In genomic region chr2:102027036-102027702, GRCh38 we compare ENCODE assay signal across 10 cellular contexts. TPM values are rescaled to one million over a fixed set of nuclear protein-coding genes. Genes with fewer than 3 reads are reported as not detected.
DNase-seq lines count a peak whose midpoint lies in the region; ATAC-seq and TF ChIP-seq lines count a peak whose summit lies in the region.
"Had no signal": no experiment of that assay in that cellular context is flagged by ENCODE, and none has a peak within 500 bp of the region (broad histone marks: within the 10 kb centered on the region; RNA-seq: fewer than 3 reads in every experiment).

No MANE protein-coding gene starts in this region.

- no peaks in the 10 kb centered on the region for H3K27me3 ChIP-seq in RWPE2 (ENCODE audit: insufficient read depth, poor library complexity, severe bottlenecking)
- no peaks in the 10 kb centered on the region for H3K27me3 ChIP-seq in esophagus (ENCODE audit: control insufficient read depth in 1 of 2, insufficient read depth in 2 of 2, low read length in 2 of 2)
- no peaks in the 10 kb centered on the region for H3K27me3 ChIP-seq in tibial nerve

- no peak overlapping the region for H3K4me3 Mint-ChIP-seq in mesothelial cell of epicardium
- H3K4me3 Mint-ChIP-seq: activated naive CD8-positive, alpha-beta T cell had no signal

- peaks cover 1% of the 10 kb centered on the region for H3K36me3 Mint-ChIP-seq in mesothelial cell of epicardium

- no peak overlapping the region for H3K4me3 ChIP-seq in RWPE2 (ENCODE audit: severe bottlenecking)
- no peak overlapping the region for H3K4me3 ChIP-seq in esophagus (ENCODE audit: low read depth in 1 of 2, low read length in 2 of 2)
- H3K4me3 ChIP-seq in tibial nerve: no peak overlapping the region

- H3K9me3 ChIP-seq in RWPE2 (ENCODE audit: severe bottlenecking) (no peaks in the 10 kb centered on the region), esophagus (ENCODE audit: control insufficient read depth in 2 of 2, insufficient read depth in 1 of 2, low read depth in 1 of 2, low read length in 1 of 2) (no peaks in the 10 kb centered on the region), tibial nerve (no peaks in the 10 kb centered on the region)

- TF ChIP-seq EP300 in tibial nerve (IDR thresholded peaks at IDR 0.05): peak in 1 of 2 donors; percentile 61

- no peak for TF ChIP-seq POLR2A in tibial nerve (IDR thresholded peaks at IDR 0.05)

- ATAC-seq in RWPE2 (ENCODE audit: low read depth): peak; percentile 76
- no peak for ATAC-seq in GM21576 (IDR thresholded peaks at IDR 0.05; ENCODE audit: unreplicated experiment)
- ATAC-seq in stimulated activated naive CD8-positive, alpha-beta T cell treated with anti-CD3 and anti-CD28 coated beads, Interleukin-15, Interleukin-2, amounts not matched to agents 100 U/mL and 50 U/mL, for 24 hours: no peak

- H3K4me1 ChIP-seq in RWPE2 (ENCODE audit: insufficient read depth, poor library complexity, severe bottlenecking) (peaks cover 12% of the 10 kb centered on the region), esophagus (ENCODE audit: control insufficient read depth in 2 of 2, insufficient read depth in 2 of 2, low read length in 1 of 2) (peaks cover 0 to 2% of the 10 kb centered on the region in 2 donors), tibial nerve (peaks cover 0 to 35% (median 0%) of the 10 kb centered on the region in 4 donors)

- 67% methylated on average over 5 of the region's 5 CpGs for WGBS in esophagus, 2 donors
- WGBS in tibial nerve, 2 donors: 49% methylated on average over 5 of the region's 5 CpGs

- H3K27ac Mint-ChIP-seq in mesothelial cell of epicardium: peak overlapping the region; percentile 1
- H3K27ac Mint-ChIP-seq: activated naive CD8-positive, alpha-beta T cell had no signal

- H3K36me3 ChIP-seq in RWPE2 (ENCODE audit: low read depth) (no peaks in the 10 kb centered on the region), esophagus (ENCODE audit: control insufficient read depth in 2 of 2, insufficient read depth in 2 of 2, low read length in 1 of 2) (no peaks in the 10 kb centered on the region), tibial nerve (no peaks in the 10 kb centered on the region)

- TF ChIP-seq CTCF in RWPE2 (IDR thresholded peaks at IDR 0.05; ENCODE audit: poor library complexity, severe bottlenecking) (no peak), mesothelial cell of epicardium (IDR thresholded peaks at IDR 0.05; ENCODE audit: unreplicated experiment) (no peak), tibial nerve (IDR thresholded peaks at IDR 0.05) (no peak)

- no peak for DNase-seq in RWPE2 (ENCODE audit: low spot score)
- DNase-seq in mesothelial cell of epicardium (ENCODE audit: low spot score in 2 of 2, unreplicated experiment in 2 of 2): no peak
- no peak for DNase-seq in tibial nerve (ENCODE audit: low spot score in 2 of 2)
- no peak for DNase-seq in epidermal melanocyte (ENCODE audit: insufficient read length, low spot score)
- DNase-seq in stimulated activated naive CD8-positive, alpha-beta T cell treated with anti-CD3 and anti-CD28 coated beads, Interleukin-15, Interleukin-2, amounts not matched to agents 100 U/mL and 50 U/mL, for 24 hours: no peak
- DNase-seq in HK-2 (ENCODE audit: unreplicated experiment): no peak
- DNase-seq: NCI-H69 had no signal

- peak overlapping the region; percentile 49 for H3K27ac ChIP-seq in RWPE2 (ENCODE audit: poor library complexity, severe bottlenecking)
- peak overlapping the region; percentile 46 to 71 for H3K27ac ChIP-seq in esophagus (ENCODE audit: low read depth in 2 of 2, low read length in 1 of 2)
- H3K27ac ChIP-seq in tibial nerve: peak overlapping the region; percentile 25 to 77 (median 32)

- H3K9me3 Mint-ChIP-seq in mesothelial cell of epicardium: peaks cover 4% of the 10 kb centered on the region

- H3K4me1 Mint-ChIP-seq in mesothelial cell of epicardium: peaks cover 11% of the 10 kb centered on the region

- H3K27me3 Mint-ChIP-seq in mesothelial cell of epicardium (ENCODE audit: low read depth): no peaks in the 10 kb centered on the region
- H3K27me3 Mint-ChIP-seq: activated naive CD8-positive, alpha-beta T cell had no signal

RNA-seq across cellular contexts. Expression of gene IL1R2, which starts 35.4 kb away (rescaled TPM):
- polyA plus RNA-seq in esophagus: 10 to 100 TPM; 67.2 to 67.4 TPM
- total RNA-seq in mesothelial cell of epicardium: not detected in 3 replicates
- 10 to 100 TPM in 1 of 4 donors, 1 to 10 TPM in 3; 3.6 to 17.7 (median 7.5) TPM for total RNA-seq in tibial nerve
